ENCODE assay signal across 36 cellular contexts in the genomic region with DNA sequence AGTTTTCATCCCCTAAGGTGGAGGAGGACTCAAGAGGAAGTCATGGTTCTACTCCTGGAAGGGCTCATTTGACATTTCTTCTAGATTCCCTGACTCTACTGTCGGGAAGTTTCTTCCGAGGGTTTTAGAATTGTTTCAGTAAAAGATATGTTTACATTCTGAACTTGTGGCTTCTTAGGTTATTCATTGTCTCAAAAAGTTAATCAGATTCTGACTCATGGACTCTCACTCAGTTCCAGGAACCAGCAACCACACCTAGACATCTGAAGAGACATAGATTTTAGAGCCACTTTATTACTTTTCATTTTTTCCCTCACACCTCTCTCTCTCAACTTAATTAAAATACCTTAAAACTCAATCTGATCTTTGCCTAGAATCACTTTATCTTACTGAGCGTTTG.
"Had no signal": no experiment of that assay in that cellular context is flagged by ENCODE, and none has a peak within 500 bp of the region (broad histone marks: within the 10 kb centered on the region; RNA-seq: fewer than 3 reads in every experiment).

No MANE protein-coding gene starts in this region.

- H3K4me2 ChIP-seq: KMS-11 had no signal

- H3K9me3 Mint-ChIP-seq: activated CD4-positive, alpha-beta T cell treated with anti-CD3 and anti-CD28 coated beads, Interleukin-2, amount 10 ng/mL, durations not matched to agents 24 days and 14 days; activated CD8-positive, alpha-beta T cell treated with anti-CD3 and anti-CD28 coated beads for 36 hours; activated naive CD4-positive, alpha-beta T cell treated with anti-CD3 and anti-CD28 coated beads, Interleukin-2, amount 50 U/mL, for 24 hours; activated naive CD8-positive, alpha-beta T cell treated with anti-CD3 and anti-CD28 coated beads, Interleukin-2, amount 10 ng/mL, durations not matched to agents 7 days and 5 days; activated T-helper 2 cell treated with anti-CD3 and anti-CD28 coated beads, Interferon-gamma antibody, Interleukin-2, Interleukin-4, amounts not matched to agents 10 μg/mL and 5 μg/mL and 100 μg/mL, durations not matched to agents 14 hours and 24 hours and 36 hours had no signal

- H3K27me3 Mint-ChIP-seq: activated CD4-positive, alpha-beta T cell treated with anti-CD3 and anti-CD28 coated beads, Interleukin-2, amount 10 ng/mL, durations not matched to agents 24 days and 14 days; activated naive CD8-positive, alpha-beta T cell treated with anti-CD3 and anti-CD28 coated beads, Interleukin-2, amount 10 ng/mL, durations not matched to agents 7 days and 5 days had no signal

- H3K27ac Mint-ChIP-seq: activated CD4-positive, alpha-beta T cell treated with anti-CD3 and anti-CD28 coated beads, Interleukin-2, amount 10 ng/mL, durations not matched to agents 24 days and 14 days; activated CD8-positive, alpha-beta T cell treated with anti-CD3 and anti-CD28 coated beads for 36 hours; activated naive CD4-positive, alpha-beta T cell treated with anti-CD3 and anti-CD28 coated beads, Interleukin-2, amount 50 U/mL, for 24 hours; activated naive CD8-positive, alpha-beta T cell treated with anti-CD3 and anti-CD28 coated beads, Interleukin-2, amount 10 ng/mL, durations not matched to agents 7 days and 5 days; activated T-cell treated with anti-CD3 and anti-CD28 coated beads, Interleukin-2, amount 50 U/mL, for 72 hours; activated T-helper 2 cell treated with anti-CD3 and anti-CD28 coated beads, Interferon-gamma antibody, Interleukin-2, Interleukin-4, amounts not matched to agents 10 μg/mL and 5 μg/mL and 100 μg/mL, durations not matched to agents 14 hours and 24 hours and 36 hours had no signal

- ATAC-seq: activated CD8-positive, alpha-beta T cell treated with anti-CD3 and anti-CD28 coated beads for 36 hours; body of pancreas; PC-3; Right ventricle myocardium inferior had no signal

- H3K36me3 Mint-ChIP-seq: activated naive CD4-positive, alpha-beta T cell treated with anti-CD3 and anti-CD28 coated beads, Interleukin-2, amount 50 U/mL, for 24 hours; activated naive CD8-positive, alpha-beta T cell treated with anti-CD3 and anti-CD28 coated beads, Interleukin-2, amount 10 ng/mL, durations not matched to agents 7 days and 5 days had no signal

- H3K9ac ChIP-seq: KMS-11 had no signal

- H3K4me1 ChIP-seq: ascending aorta, body of pancreas, breast epithelium, Peyer's patch had no signal

- H3K4me3 Mint-ChIP-seq: activated CD4-positive, alpha-beta T cell treated with anti-CD3 and anti-CD28 coated beads, Interleukin-2, amount 10 ng/mL, durations not matched to agents 24 days and 14 days; activated CD8-positive, alpha-beta T cell treated with anti-CD3 and anti-CD28 coated beads for 36 hours; activated naive CD4-positive, alpha-beta T cell treated with anti-CD3 and anti-CD28 coated beads, Interleukin-2, amount 50 U/mL, for 24 hours; activated naive CD8-positive, alpha-beta T cell treated with anti-CD3 and anti-CD28 coated beads, Interleukin-2, amount 10 ng/mL, durations not matched to agents 7 days and 5 days; activated T-cell treated with anti-CD3 and anti-CD28 coated beads, Interleukin-2, amount 50 U/mL, for 72 hours had no signal

- H3K4me3 ChIP-seq: ascending aorta, body of pancreas, breast epithelium, Peyer's patch had no signal

- H3K36me3 ChIP-seq: ascending aorta, breast epithelium, Peyer's patch, WERI-Rb-1 had no signal

- H3K27me3 ChIP-seq: ascending aorta, body of pancreas, Peyer's patch had no signal

- H3K4me1 Mint-ChIP-seq: activated CD4-positive, alpha-beta T cell treated with anti-CD3 and anti-CD28 coated beads, Interleukin-2, amount 10 ng/mL, durations not matched to agents 24 days and 14 days; activated naive CD4-positive, alpha-beta T cell treated with anti-CD3 and anti-CD28 coated beads, Interleukin-2, amount 50 U/mL, for 24 hours; activated naive CD8-positive, alpha-beta T cell treated with anti-CD3 and anti-CD28 coated beads, Interleukin-2, amount 10 ng/mL, durations not matched to agents 7 days and 5 days had no signal

- H3K9me3 ChIP-seq: ascending aorta, body of pancreas, Peyer's patch had no signal

- H3K27ac ChIP-seq: ascending aorta, body of pancreas, breast epithelium, KMS-11, Peyer's patch, WERI-Rb-1 had no signal

- DNase-seq: activated CD4-positive, alpha-beta T cell treated with anti-CD3 and anti-CD28 coated beads for 1 hour; activated CD4-positive, alpha-beta T cell treated with anti-CD3 and anti-CD28 coated beads, Interleukin-2, amount 10 ng/mL, durations not matched to agents 24 days and 14 days; activated CD4-positive, alpha-beta T cell treated with anti-CD3 and anti-CD28 coated beads, Interleukin-2, amount 50 U/mL, for 4 hours; activated CD4-positive, CD25-positive, alpha-beta regulatory T cell; activated CD8-positive, alpha-beta T cell treated with anti-CD3 and anti-CD28 coated beads for 36 hours; activated gamma-delta T cell; activated naive CD4-positive, alpha-beta T cell treated with Interleukin-2 at 50 U/mL for 16 hours; activated naive CD8-positive, alpha-beta T cell treated with anti-CD3 and anti-CD28 coated beads, Interleukin-2, amount 10 ng/mL, durations not matched to agents 7 days and 5 days; activated T-cell treated with anti-CD3 and anti-CD28 coated beads, Interleukin-2, amount 50 U/mL, for 1 hour; activated T-cell treated with anti-CD3 and anti-CD28 coated beads, Interleukin-2, amount 50 U/mL, for 72 hours; amygdala; body of pancreas; caudate nucleus; cerebellar nuclear complex; NCI-H1092 treated with DMSO at 0.1 percent for 48 hours; NCI-H1417; NCI-H146; NCI-H187 treated with DMSO at 0.1 percent for 48 hours; NCI-H2081; NCI-H2171 treated with DMSO at 0.1 percent for 48 hours; NCI-H2227 treated with DMSO at 0.1 percent for 48 hours; NCI-H446 treated with DMSO at 0.1 percent for 48 hours; NCI-H524; NCI-H69; PC-3; Peyer's patch; RPMI8226; SIG-M5; T1000; WERI-Rb-1 had no signal
